ENCODE assay signal across 15 cellular contexts in the genomic region with DNA sequence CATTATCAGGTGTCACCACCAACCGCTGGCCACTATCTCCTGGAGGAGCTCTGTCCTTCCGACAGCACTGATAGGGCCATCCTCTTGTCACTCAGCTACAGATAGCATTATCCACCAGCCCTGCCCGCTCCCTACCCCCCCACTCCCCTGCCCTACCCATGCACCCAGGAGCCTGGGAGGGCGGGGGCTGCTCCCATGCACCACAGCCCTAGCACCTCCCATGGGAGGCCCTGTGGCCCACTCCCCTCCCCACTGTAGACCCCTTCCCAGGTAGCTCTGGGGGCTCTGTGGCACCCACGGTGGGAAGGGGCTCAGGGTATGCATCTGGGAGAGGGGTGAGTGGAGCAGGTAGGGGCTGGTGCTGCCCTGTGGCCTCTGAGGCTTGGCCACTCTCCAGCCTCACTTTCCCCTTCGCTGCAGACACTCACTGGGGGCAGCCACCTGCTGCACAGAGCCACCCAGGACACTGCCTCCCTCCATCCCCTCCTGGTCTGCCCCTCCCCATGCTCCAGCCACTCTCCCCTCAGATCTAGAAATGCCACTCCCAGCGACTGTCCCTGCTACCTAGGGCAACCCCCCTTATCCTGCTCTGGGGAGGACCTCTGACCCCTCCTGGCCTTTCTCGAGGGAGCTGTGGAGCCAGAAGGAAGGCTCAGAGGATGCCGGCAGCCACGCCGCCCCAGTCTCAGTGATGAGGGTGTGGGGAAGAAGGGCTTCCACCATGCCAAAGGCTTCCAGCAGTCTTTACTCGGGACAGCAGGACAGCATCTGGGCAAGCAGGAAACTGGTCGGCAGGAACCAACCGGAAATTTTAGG. TPM values are rescaled to one million over a fixed set of nuclear protein-coding genes. Genes with fewer than 3 reads are reported as not detected.
DNase-seq lines count a peak whose midpoint lies in the region; ATAC-seq and TF ChIP-seq lines count a peak whose summit lies in the region.
"Had no signal": no experiment of that assay in that cellular context is flagged by ENCODE, and none has a peak within 500 bp of the region (broad histone marks: within the 10 kb centered on the region; RNA-seq: fewer than 3 reads in every experiment).

No MANE protein-coding gene starts in this region.

- H3K27ac Mint-ChIP-seq in T-helper 17 cell (no peak overlapping the region), Calu3 (ENCODE audit: unreplicated experiment) (no peak overlapping the region)
- H3K27ac Mint-ChIP-seq: activated CD4-positive, alpha-beta T cell treated with anti-CD3 and anti-CD28 coated beads for 36 hours; activated naive CD4-positive, alpha-beta T cell treated with anti-CD3 and anti-CD28 coated beads, Interleukin-2, amount 50 U/mL, for 72 hours had no signal

- H3K36me3 Mint-ChIP-seq in T-helper 17 cell (ENCODE audit: low read depth) (no peaks in the 10 kb centered on the region), Calu3 (ENCODE audit: insufficient read depth, unreplicated experiment) (no peaks in the 10 kb centered on the region)
- H3K36me3 Mint-ChIP-seq: activated naive CD4-positive, alpha-beta T cell treated with anti-CD3 and anti-CD28 coated beads, Interleukin-2, amount 50 U/mL, for 72 hours had no signal

- H3K4me1 ChIP-seq in esophagus muscularis mucosa (peaks cover 24 to 40% (median 30%) of the 10 kb centered on the region in 4 donors), ovary (ENCODE audit: insufficient read depth) (peaks cover 9% of the 10 kb centered on the region), thyroid gland (peaks cover 7 to 23% of the 10 kb centered on the region in 2 donors)
- H3K4me1 ChIP-seq: HAP-1 had no signal

- DNase-seq in activated CD4-positive, alpha-beta T cell treated with anti-CD3 and anti-CD28 coated beads for 1 hour = peak; percentile 7
- no peak for DNase-seq in activated CD4-positive, alpha-beta T cell treated with anti-CD3 and anti-CD28 coated beads, Interleukin-2, amount 50 U/mL, for 48 hours
- DNase-seq in T-helper 17 cell (peak in 1 of 3 donors; percentile 1), esophagus muscularis mucosa (ENCODE audit: extremely low spot score) (peak; percentile 91), ovary (peak; percentile 12 to 42 (median 20)), thyroid gland (no peak), NCI-H2196 (lab: John Stamatoyannopoulos, UW; ENCODE audit: unreplicated experiment) (no peak), Calu3 (no peak)
- DNase-seq: DMS 273 treated with DMSO at 0.1 percent for 48 hours, NCI-H1436, small intestine had no signal

- H3K27me3 Mint-ChIP-seq in T-helper 17 cell = no peaks in the 10 kb centered on the region
- H3K27me3 Mint-ChIP-seq in Calu3 (ENCODE audit: unreplicated experiment) = peaks cover 10% of the 10 kb centered on the region
- H3K27me3 Mint-ChIP-seq: activated CD4-positive, alpha-beta T cell treated with anti-CD3 and anti-CD28 coated beads for 36 hours had no signal

- H3K36me3 ChIP-seq in esophagus muscularis mucosa (no peaks in the 10 kb centered on the region), ovary (no peaks in the 10 kb centered on the region), thyroid gland (no peaks in the 10 kb centered on the region)
- H3K36me3 ChIP-seq: HAP-1 had no signal

- TF ChIP-seq POLR2A in esophagus muscularis mucosa (IDR thresholded peaks at IDR 0.05; ENCODE audit: low read depth) = no peak
- no peak for TF ChIP-seq POLR2A in ovary (IDR thresholded peaks at IDR 0.05)
- TF ChIP-seq POLR2A in thyroid gland (IDR thresholded peaks at IDR 0.05) = no peak

- TF ChIP-seq CTCF in esophagus muscularis mucosa (IDR thresholded peaks at IDR 0.05) (no peak), ovary (IDR thresholded peaks at IDR 0.05) (no peak), thyroid gland (IDR thresholded peaks at IDR 0.05) (no peak), Calu3 (IDR thresholded peaks at IDR 0.05; ENCODE audit: unreplicated experiment) (no peak)

- peaks cover 0 to 5% (median 0%) of the 10 kb centered on the region in 4 donors for H3K27me3 ChIP-seq in esophagus muscularis mucosa
- no peaks in the 10 kb centered on the region for H3K27me3 ChIP-seq in ovary
- no peaks in the 10 kb centered on the region for H3K27me3 ChIP-seq in thyroid gland

- H3K9me3 Mint-ChIP-seq in Calu3 (ENCODE audit: low read depth, unreplicated experiment) = no peaks in the 10 kb centered on the region
- H3K9me3 Mint-ChIP-seq: activated naive CD4-positive, alpha-beta T cell treated with anti-CD3 and anti-CD28 coated beads, Interleukin-2, amount 50 U/mL, for 72 hours had no signal

- WGBS in esophagus muscularis mucosa = 64% methylated on average over 13 of the region's 14 CpGs
- WGBS in ovary, 3 donors = 58 to 70% (median 63%) methylated on average over 14 of the region's 14 CpGs
- WGBS in thyroid gland, 2 donors = 64 to 67% methylated on average over 11 to 13 of the region's 14 CpGs

- peak overlapping the region in 2 of 4 donors; percentile 95 to 97 for H3K27ac ChIP-seq in esophagus muscularis mucosa (replicated peaks in 1 of 4)
- H3K27ac ChIP-seq in ovary = no peak overlapping the region
- H3K27ac ChIP-seq in thyroid gland = no peak overlapping the region
- H3K27ac ChIP-seq: SK-N-MC had no signal

- intact Hi-C loops in esophagus muscularis mucosa (cut with DNase I) (loop anchor here (5.0 kb wide), 1 partner anchor 58 kb away; the partner anchor contains the start of gene WNT9A), ovary (cut with DNase I) (no loop called here), thyroid gland (cut with DNase I) (no loop called here), Calu3 (cut with micrococcal nuclease; ENCODE audit: unreplicated experiment) (no loop called here)

- H3K9me3 ChIP-seq in T-helper 17 cell (ENCODE audit: control insufficient read depth, low read length, poor library complexity, severe bottlenecking) = no peaks in the 10 kb centered on the region
- no peaks in the 10 kb centered on the region for H3K9me3 ChIP-seq in esophagus muscularis mucosa
- no peaks in the 10 kb centered on the region for H3K9me3 ChIP-seq in ovary
- H3K9me3 ChIP-seq in thyroid gland = no peaks in the 10 kb centered on the region
- H3K9me3 ChIP-seq: HAP-1 had no signal

- H3K4me1 Mint-ChIP-seq in T-helper 17 cell (peaks cover 27% of the 10 kb centered on the region), Calu3 (ENCODE audit: low read depth, unreplicated experiment) (peaks cover 7% of the 10 kb centered on the region)

- no peak for ATAC-seq in T-helper 17 cell
- ATAC-seq: activated CD4-positive, alpha-beta T cell treated with anti-CD3 and anti-CD28 coated beads for 36 hours; activated naive CD4-positive, alpha-beta T cell treated with anti-CD3 and anti-CD28 coated beads, Interleukin-2, amount 50 U/mL, for 72 hours had no signal

- TF ChIP-seq EP300 in esophagus muscularis mucosa (IDR thresholded peaks at IDR 0.05) (no peak), ovary (IDR thresholded peaks at IDR 0.05) (no peak)

- BruUV-seq in Calu3 (replicated peaks; lab: Mats Ljungman, UMichigan) = no TSS peak

- peak overlapping the region; percentile 52 for H3K4me3 Mint-ChIP-seq in T-helper 17 cell
- no peak overlapping the region for H3K4me3 Mint-ChIP-seq in Calu3 (ENCODE audit: low read depth, unreplicated experiment)
- H3K4me3 Mint-ChIP-seq: activated CD4-positive, alpha-beta T cell treated with anti-CD3 and anti-CD28 coated beads for 36 hours had no signal

- H3K4me3 ChIP-seq in esophagus muscularis mucosa (no peak overlapping the region), ovary (no peak overlapping the region), thyroid gland (replicated peaks in 1 of 3) (no peak overlapping the region)
- H3K4me3 ChIP-seq: HAP-1, SK-N-MC had no signal

- CTCF ChIA-PET in Calu3 (lab: Charles Lee) = interaction anchor here (0.5 kb wide), 1 partner anchor 438 kb away, joined by 7 read pairs; no protein-coding TSS in a partner anchor

RNA-seq across cellular contexts. Expression of gene WNT9A, which starts 58.5 kb away (rescaled TPM):
- total RNA-seq in T-helper 17 cell (under 1 TPM; 0.10 to 0.18 TPM), esophagus muscularis mucosa (10 to 100 TPM in 3 of 4 donors, 1 to 10 TPM in 1; 7.5 to 18.1 (median 14.4) TPM), ovary (10 to 100 TPM in 3 of 7 donors, 1 to 10 TPM in 4; 3.9 to 15.9 (median 9.8) TPM), thyroid gland (1 to 10 TPM; 2.5 to 4.3 (median 3.4) TPM), Calu3 (2022) (0.24 and 0.37 TPM in 2 replicates)
- polyA plus RNA-seq in ovary = 10 to 100 TPM in 1 of 2 donors, 1 to 10 TPM in 1; 1.1 to 10.8 TPM
- total RNA-seq: activated naive CD4-positive, alpha-beta T cell treated with anti-CD3 and anti-CD28 coated beads, Interleukin-2, amount 50 U/mL, for 72 hours had no signal

Comparison
In these comparisons a context has a peak if more than half of its experiments do, and no peak if none do; other contexts are left out.
1. DNase-seq: peak in activated CD4-positive, alpha-beta T cell treated with anti-CD3 and anti-CD28 coated beads for 1 hour (single experiment), esophagus muscularis mucosa (single experiment) and ovary (5 of 5); none in activated CD4-positive, alpha-beta T cell treated with anti-CD3 and anti-CD28 coated beads, Interleukin-2, amount 50 U/mL, for 48 hours (0 of 2), thyroid gland (0 of 2), NCI-H2196 (single experiment) and Calu3 (single experiment).